ENCODE assay signal across 8 cellular contexts in the genomic region with DNA sequence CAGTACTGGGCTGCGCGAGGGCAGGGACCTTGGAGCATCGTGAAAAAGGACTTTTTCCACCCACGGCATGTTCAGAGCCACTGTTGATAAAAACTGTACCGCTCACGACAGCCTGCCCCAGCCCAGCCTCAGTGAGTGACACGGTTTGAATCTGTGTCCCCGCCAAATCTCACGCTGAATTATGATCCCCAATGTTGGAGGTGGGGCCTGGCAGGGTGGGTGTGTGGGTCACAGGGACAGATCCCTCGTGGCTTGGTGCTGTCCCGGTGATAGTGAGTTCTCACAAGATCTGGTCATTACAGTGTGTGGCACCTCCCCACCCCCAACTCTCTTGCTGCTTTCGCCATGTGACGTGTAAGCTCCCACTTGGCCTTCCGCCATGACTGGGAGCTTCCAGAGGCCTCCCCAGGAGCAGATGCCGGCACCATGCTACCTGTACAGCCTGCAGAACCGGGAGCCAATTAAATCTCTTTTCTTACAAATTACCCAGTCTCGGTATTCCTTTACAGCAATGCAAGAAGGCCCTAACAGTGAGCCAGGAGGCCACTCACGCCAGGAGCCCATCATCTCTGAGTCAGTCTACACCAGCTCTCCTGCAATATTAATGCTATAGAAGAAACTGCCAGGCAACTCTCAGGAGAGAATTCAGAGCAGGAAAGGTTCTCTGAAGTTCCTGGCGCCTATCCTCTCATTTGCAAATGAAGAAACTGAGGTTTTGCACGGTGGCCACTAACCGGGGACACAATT. TPM values are rescaled to one million over a fixed set of nuclear protein-coding genes. Genes with fewer than 3 reads are reported as not detected.
DNase-seq lines count a peak whose midpoint lies in the region; ATAC-seq, FAIRE-seq and TF ChIP-seq lines count a peak whose summit lies in the region.

No MANE protein-coding gene starts in this region.

- ATAC-seq in K562, result no peak
- no peak for ATAC-seq in memory B cell (ENCODE audit: low read depth)
- no peak for ATAC-seq in GM21717 (IDR thresholded peaks at IDR 0.05; ENCODE audit: unreplicated experiment)

- no peaks in the 10 kb centered on the region for H3K27me3 ChIP-seq in A673 (replicated peaks; ENCODE audit: insufficient read depth, low read depth, low read length, poor library complexity)
- H3K27me3 ChIP-seq in HUES48 (ENCODE audit: control insufficient read depth, insufficient read depth, low read length), result no peaks in the 10 kb centered on the region
- no peaks in the 10 kb centered on the region for H3K27me3 ChIP-seq in K562 (ENCODE audit: control insufficient read depth in 2 of 2, insufficient read depth in 2 of 2, low read length in 2 of 2)

- no peak for TF ChIP-seq CTCF in A673 (conservative IDR thresholded peaks at IDR 0.05; ENCODE audit: low read depth, low read length)
- no peak for TF ChIP-seq CTCF in K562 (IDR thresholded peaks at IDR 0.05 in 2 of 3, conservative IDR thresholded peaks at IDR 0.05 in 1 of 3; ENCODE audit: insufficient read depth in 2 of 3, low read depth in 1 of 3, low read length in 3 of 3)

- FAIRE-seq in K562 (lab: Jason Lieb, UNC), result no peak

- peak overlapping the region; percentile 67 for H3K4me3 ChIP-seq in A673 (ENCODE audit: low read depth, low read length, poor library complexity, severe bottlenecking)
- peak overlapping the region; percentile 76; the same call in 1 of the 2 replicates for H3K4me3 ChIP-seq in HUES48 (ENCODE audit: low read depth, low read length)
- H3K4me3 ChIP-seq in K562, result peak overlapping the region; percentile 74

- peaks cover 12% of the 10 kb centered on the region for H3K9me1 ChIP-seq in K562 (ENCODE audit: control insufficient read depth, insufficient read depth, low read length)

- peaks cover 32% of the 10 kb centered on the region for H3K4me1 Mint-ChIP-seq in memory B cell

- no peak for TF ChIP-seq POLR2A in K562 (conservative IDR thresholded peaks at IDR 0.05)

- intact Hi-C loops in A673 (cut with micrococcal nuclease; ENCODE audit: unreplicated experiment), result no loop called here
- intact Hi-C loops in K562 (cut with micrococcal nuclease), result no loop called here

- H2AFZ ChIP-seq in K562 (ENCODE audit: low read depth, low read length), result no peak overlapping the region

- H3K36me3 ChIP-seq in A673 (ENCODE audit: insufficient read depth, low read length, poor library complexity, severe bottlenecking), result no peaks in the 10 kb centered on the region
- peaks cover 5% of the 10 kb centered on the region; the same call in 1 of the 2 replicates for H3K36me3 ChIP-seq in HUES48 (ENCODE audit: control insufficient read depth, insufficient read depth, low read length)
- peaks cover 15% of the 10 kb centered on the region; the same call in 1 of the 3 replicates for H3K36me3 ChIP-seq in K562 (ENCODE audit: control insufficient read depth, insufficient read depth, low read length)

- in situ Hi-C loops in K562 (cut with MboI), result no loop called here

- peaks cover 32% of the 10 kb centered on the region for H3K79me2 ChIP-seq in K562 (ENCODE audit: control insufficient read depth, insufficient read depth, low read length)

- peak overlapping the region; percentile 76 for H3K4me2 ChIP-seq in K562 (ENCODE audit: insufficient read depth, low read length)

- H3K4me3 Mint-ChIP-seq in memory B cell, result peak overlapping the region; percentile 78

- no TSS peak for BruUV-seq in A673 (replicated peaks; lab: Mats Ljungman, UMichigan)
- BruUV-seq in K562 (replicated peaks; lab: Mats Ljungman, UMichigan), result TSS peak; percentile 31

- H3K27ac Mint-ChIP-seq in memory B cell, result peak overlapping the region; percentile 87

- TF ChIP-seq RAD21 in K562 (CRISPR knock-in tag; conservative IDR thresholded peaks at IDR 0.05 in 1 of 2, IDR thresholded peaks at IDR 0.05 in 1 of 2), result no peak

- POLR2A ChIA-PET in A673 (lab: Charles Lee; ENCODE audit: low non-redundant PET), result no interaction called here
- POLR2A ChIA-PET in K562 (lab: Yijun Ruan, JAX), result interaction anchor here (0.6 to 0.9 kb wide), 3 partner anchors 38 to 680 kb away, joined by 3 read pairs; no protein-coding TSS in a partner anchor

- no peak for TF ChIP-seq EP300 in K562 (IDR thresholded peaks at IDR 0.05; ENCODE audit: low read length)

- peaks cover 9% of the 10 kb centered on the region for H3K4me1 ChIP-seq in A673 (ENCODE audit: insufficient read depth, low read length, poor library complexity, severe bottlenecking)
- peaks cover 6% of the 10 kb centered on the region; the same call in 1 of the 2 replicates for H3K4me1 ChIP-seq in HUES48 (ENCODE audit: control insufficient read depth, insufficient read depth, low read length)
- peaks cover 15 to 50% of the 10 kb centered on the region in 2 experiments for H3K4me1 ChIP-seq in K562 (replicated peaks in 1 of 2; ENCODE audit: control insufficient read depth in 2 of 2, insufficient read depth in 2 of 2, low read length in 2 of 2)

- 0 out of 2 replicates have a peak, but pooled peaks cover 5% of the 10 kb centered on the region for H4K20me1 ChIP-seq in K562 (replicated peaks; ENCODE audit: control insufficient read depth, insufficient read depth, low read length)

- H3K9me3 ChIP-seq in A673 (ENCODE audit: low read depth, low read length, poor library complexity, severe bottlenecking), result peaks cover 4% of the 10 kb centered on the region
- H3K9me3 ChIP-seq in HUES48 (ENCODE audit: control insufficient read depth, insufficient read depth, low read length), result no peaks in the 10 kb centered on the region
- H3K9me3 ChIP-seq in K562 (replicated peaks; ENCODE audit: control insufficient read depth, insufficient read depth, low read depth, low read length), result peaks cover 8% of the 10 kb centered on the region; the same call in 1 of the 2 replicates

- no peak for DNase-seq in A673 (ENCODE audit: low spot score)
- no peak for DNase-seq in K562 (ENCODE audit: extremely low read depth in 1 of 4, low spot score in 3 of 4)
- no peak for DNase-seq in memory B cell (ENCODE audit: low spot score in 2 of 2)
- DNase-seq in cerebellar cortex (ENCODE audit: low spot score), result no peak
- no peak for DNase-seq in effector CD4-positive, alpha-beta T cell
- no peak for DNase-seq in NCI-H2227 treated with DMSO at 0.1 percent for 48 hours (lab: John Stamatoyannopoulos, UW)

- CTCF ChIA-PET in A673 (lab: Charles Lee), result no interaction called here
- CTCF ChIA-PET in K562 (lab: Yijun Ruan, JAX; ENCODE audit: low intra/inter-chr PET ratio), result no interaction called here

- H3K9ac ChIP-seq in HUES48 (ENCODE audit: low read depth, low read length) (no peak overlapping the region), K562 (ENCODE audit: insufficient read depth in 1 of 2, low read depth in 2 of 2, low read length in 2 of 2) (peak overlapping the region in 1 of 2 experiments; percentile 89; a peak in 2 of 4 replicates)

- no peak overlapping the region for H3K27ac ChIP-seq in A673 (ENCODE audit: low read depth, low read length, poor library complexity, severe bottlenecking)
- no peak overlapping the region for H3K27ac ChIP-seq in HUES48 (ENCODE audit: low read depth, low read length)
- H3K27ac ChIP-seq in K562 (ENCODE audit: extremely low read depth, low read depth, low read length), result no peak overlapping the region

- peaks cover 2% of the 10 kb centered on the region for H3K36me3 Mint-ChIP-seq in memory B cell

- 71% methylated on average over 21 of the region's 21 CpGs for WGBS in K562 (ENCODE audit: insufficient coverage, low coverage, missing lambda C conversion rate)

- H3K27me3 Mint-ChIP-seq in memory B cell, result no peaks in the 10 kb centered on the region

- no peaks in the 10 kb centered on the region for H3K9me3 Mint-ChIP-seq in memory B cell

TF ChIP-seq in K562, 482 proteins besides CTCF, POLR2A, EP300 and RAD21:
- TF ChIP-seq GATA2 (CRISPR knock-in tag; IDR thresholded peaks at IDR 0.05) (no peak), RBM17 (IDR thresholded peaks at IDR 0.05; ENCODE audit: borderline replicate concordance, low read depth, low read length) (no peak)

RNA-seq across cellular contexts. Expression of a gene that starts 1.3 kb away (rescaled TPM):
- total RNA-seq in A673 (2021), result 24.0 and 32.5 TPM in 2 replicates
- 28.7 and 53.4 TPM in 2 replicates for total RNA-seq in K562 (2011; cell fraction: chromatin; rRNA removed; ENCODE audit: low replicate concordance)
- total RNA-seq in K562 (2011; cell fraction: nucleolus; rRNA removed), result 24.0 and 26.7 TPM in 2 replicates
- total RNA-seq in K562 (2011; cell fraction: nucleoplasm; rRNA removed), result 23.5 and 24.4 TPM in 2 replicates
- 16.0 and 23.0 TPM in 2 replicates for total RNA-seq in K562 (2014; rRNA removed)
- total RNA-seq in K562 (2014; rRNA removed; fragmentation: Illumina TruSeq; extraction: Trizol), result 1.9 and 2.3 TPM in 2 replicates
- total RNA-seq in K562 (2015; rRNA removed; fragmentation: Illumina TruSeq; extraction: Trizol), result 6.9 and 7.1 TPM in 2 replicates
- 22.8 and 25.4 TPM in 2 replicates for total RNA-seq in K562 (2021)
- 13.5 and 16.4 TPM in 2 replicates for polyA plus RNA-seq in K562 (2011; rRNA removed)
- 15.0 and 35.2 TPM in 2 replicates for polyA plus RNA-seq in K562 (2011; cell fraction: cytosol; rRNA removed)
- polyA plus RNA-seq in K562 (2011; cell fraction: nucleus; rRNA removed), result 21.5 and 35.3 TPM in 2 replicates
- 20.3 and 28.2 TPM in 2 replicates for polyA plus RNA-seq in K562 (2012)
- polyA plus RNA-seq in K562 (2014; fragmentation: Illumina TruSeq; extraction: Trizol), result 4.9 and 13.1 TPM in 2 replicates
- under 1 TPM; 0.23 to 0.41 TPM for polyA plus RNA-seq in K562 (2014; fragmentation: Nextera tagmentation; extraction: Ambion mirVana)
- polyA plus RNA-seq in K562 (2014; rRNA removed), result 13.3 and 15.4 TPM in 2 replicates
- 6.0 and 11.6 TPM in 2 replicates for polyA minus RNA-seq in K562 (2011; rRNA and poly(A)+ RNA removed)
- 10.5 and 28.4 TPM in 2 replicates for polyA minus RNA-seq in K562 (2011; cell fraction: cytosol; rRNA and poly(A)+ RNA removed)
- 9.6 and 13.5 TPM in 2 replicates for polyA minus RNA-seq in K562 (2011; cell fraction: nucleus; rRNA and poly(A)+ RNA removed)
